In the genomic region with DNA sequence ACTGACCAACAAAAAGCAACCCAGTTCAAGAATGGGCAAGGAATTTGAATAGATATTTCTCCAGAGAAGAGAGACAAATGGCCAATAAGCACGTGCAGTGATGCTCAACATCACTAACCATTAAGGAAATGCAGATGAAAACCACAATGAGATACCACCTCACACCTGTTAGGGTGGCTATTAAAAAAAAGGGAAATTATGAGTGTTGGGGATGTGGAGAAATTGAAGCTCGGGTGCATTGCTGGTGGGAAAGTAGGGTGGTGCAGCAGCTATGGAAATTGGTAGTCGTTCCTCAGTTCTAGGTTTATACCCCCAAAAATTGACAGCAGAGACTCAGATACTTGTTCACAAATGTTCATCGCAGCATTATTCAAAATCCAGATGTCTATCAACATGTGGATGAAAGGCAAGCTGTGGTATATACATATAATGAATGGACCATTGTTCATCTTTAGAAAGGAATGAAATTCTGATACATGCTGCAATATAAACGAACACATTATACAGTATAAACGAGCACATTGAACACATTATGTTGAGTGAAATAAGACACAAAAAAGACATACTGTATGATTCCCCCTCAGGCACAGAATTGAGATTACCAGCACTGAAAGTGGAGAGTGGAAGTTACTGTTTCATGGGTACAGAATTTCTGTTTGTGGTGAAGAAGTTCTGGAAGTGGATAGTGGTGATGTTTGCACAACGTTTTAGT, we compare ENCODE assay signal across 8 cellular contexts. TPM values are rescaled to one million over a fixed set of nuclear protein-coding genes. Genes with fewer than 3 reads are reported as not detected.
DNase-seq lines count a peak whose midpoint lies in the region; ATAC-seq and TF ChIP-seq lines count a peak whose summit lies in the region.

No MANE protein-coding gene starts in this region.

- peaks cover 10% of the 10 kb centered on the region for H3F3A ChIP-seq in Loucy (ENCODE audit: low read depth)

- no peak for DNase-seq in chondrocyte (ENCODE audit: low spot score)
- no peak for DNase-seq in natural killer cell treated with Interleukin-12 subunit alpha and Interleukin-12 subunit beta and Interleukin-15 and Interleukin-18, amount 100 ng/mL, for 72 hours (ENCODE audit: low spot score)
- DNase-seq in NCI-H69 (lab: John Stamatoyannopoulos, UW): no peak
- no peak for DNase-seq in NCI-H2107 treated with DMSO at 0.1 percent for 48 hours (lab: John Stamatoyannopoulos, UW; ENCODE audit: unreplicated experiment)

- peaks cover 61% of the 10 kb centered on the region for H3K4me1 ChIP-seq in Loucy (ENCODE audit: insufficient read depth, low read length, poor library complexity, severe bottlenecking)

- peaks cover 52% of the 10 kb centered on the region for H4K20me1 ChIP-seq in Loucy (ENCODE audit: insufficient read depth, low read length, poor library complexity, severe bottlenecking)

- ATAC-seq in GM18870 (IDR thresholded peaks at IDR 0.05; ENCODE audit: unreplicated experiment): peak; percentile 18
- no peak for ATAC-seq in natural killer cell treated with Interleukin-12 subunit alpha and Interleukin-12 subunit beta and Interleukin-15 and Interleukin-18, amount 100 ng/mL, for 72 hours
- no peak for ATAC-seq in HG02571 (IDR thresholded peaks at IDR 0.05; ENCODE audit: unreplicated experiment)
- ATAC-seq in GM19324 (IDR thresholded peaks at IDR 0.05; ENCODE audit: low FRiP score, unreplicated experiment): no peak

- H3K9ac ChIP-seq in Loucy (ENCODE audit: low read depth, low read length, poor library complexity, severe bottlenecking): peak overlapping the region; percentile 95

- no peaks in the 10 kb centered on the region for H3K9me3 Mint-ChIP-seq in chondrocyte (ENCODE audit: low read depth)
- H3K9me3 Mint-ChIP-seq in natural killer cell treated with Interleukin-12 subunit alpha and Interleukin-12 subunit beta and Interleukin-15 and Interleukin-18, amount 100 ng/mL, for 72 hours: no peaks in the 10 kb centered on the region

- no peaks in the 10 kb centered on the region for H3K27me3 ChIP-seq in Loucy (ENCODE audit: insufficient read depth, low read length, poor library complexity, severe bottlenecking)

- peak overlapping the region; percentile 84 for H3K4me3 ChIP-seq in Loucy (ENCODE audit: low read length, poor library complexity, severe bottlenecking)

- H3K36me3 Mint-ChIP-seq in chondrocyte (ENCODE audit: low read depth): no peaks in the 10 kb centered on the region
- H3K36me3 Mint-ChIP-seq in natural killer cell treated with Interleukin-12 subunit alpha and Interleukin-12 subunit beta and Interleukin-15 and Interleukin-18, amount 100 ng/mL, for 72 hours: no peaks in the 10 kb centered on the region

- no peaks in the 10 kb centered on the region for H3K9me2 ChIP-seq in Loucy (replicated peaks; ENCODE audit: low read depth, low read length)

- peak overlapping the region; percentile 92 for H3K4me2 ChIP-seq in Loucy (ENCODE audit: low read depth, low read length, poor library complexity, severe bottlenecking)

- TF ChIP-seq CTCF in Loucy (conservative IDR thresholded peaks at IDR 0.05; ENCODE audit: low read length): no peak
- TF ChIP-seq CTCF in chondrocyte (IDR thresholded peaks at IDR 0.05): no peak

- H3K79me2 ChIP-seq in Loucy (ENCODE audit: insufficient read depth, low read length): peaks cover 66% of the 10 kb centered on the region

- no peaks in the 10 kb centered on the region for H3K27me3 Mint-ChIP-seq in chondrocyte (ENCODE audit: low read depth)
- no peaks in the 10 kb centered on the region for H3K27me3 Mint-ChIP-seq in natural killer cell treated with Interleukin-12 subunit alpha and Interleukin-12 subunit beta and Interleukin-15 and Interleukin-18, amount 100 ng/mL, for 72 hours

- peaks cover 62% of the 10 kb centered on the region for H3K4me1 Mint-ChIP-seq in chondrocyte (ENCODE audit: low read depth)
- peaks cover 30 to 41% of the 10 kb centered on the region in 2 donors for H3K4me1 Mint-ChIP-seq in natural killer cell treated with Interleukin-12 subunit alpha and Interleukin-12 subunit beta and Interleukin-15 and Interleukin-18, amount 100 ng/mL, for 72 hours (ENCODE audit: low read depth in 2 of 2)

- peak overlapping the region; percentile 86 for H3K27ac Mint-ChIP-seq in chondrocyte (ENCODE audit: unreplicated experiment)
- peak overlapping the region; percentile 10 to 33 for H3K27ac Mint-ChIP-seq in natural killer cell treated with Interleukin-12 subunit alpha and Interleukin-12 subunit beta and Interleukin-15 and Interleukin-18, amount 100 ng/mL, for 72 hours

- H3K36me3 ChIP-seq in Loucy (ENCODE audit: insufficient read depth, low read length): no peaks in the 10 kb centered on the region

- H3K9me3 ChIP-seq in Loucy (ENCODE audit: insufficient read depth, low read depth, low read length): no peaks in the 10 kb centered on the region

- peak overlapping the region; percentile 88; the same call in 1 of the 2 replicates for H2AFZ ChIP-seq in Loucy (ENCODE audit: low read length)

- H3K4me3 Mint-ChIP-seq in chondrocyte (ENCODE audit: unreplicated experiment): peak overlapping the region; percentile 76
- H3K4me3 Mint-ChIP-seq in natural killer cell treated with Interleukin-12 subunit alpha and Interleukin-12 subunit beta and Interleukin-15 and Interleukin-18, amount 100 ng/mL, for 72 hours: peak overlapping the region; percentile 80

RNA-seq across cellular contexts. Expression of a gene that starts 0.9 kb away (rescaled TPM):
- total RNA-seq in chondrocyte: 22.0 to 25.0 TPM (median 23.5 TPM) in 3 replicates
- 10 to 100 TPM; 17.5 to 24.4 TPM for total RNA-seq in natural killer cell treated with Interleukin-12 subunit alpha and Interleukin-12 subunit beta and Interleukin-15 and Interleukin-18, amount 100 ng/mL, for 72 hours

RNA-seq across cellular contexts. Expression of a gene that starts 33.8 kb away (rescaled TPM):
- 44.4 to 48.7 TPM (median 46.2 TPM) in 3 replicates for total RNA-seq in chondrocyte
- total RNA-seq in natural killer cell treated with Interleukin-12 subunit alpha and Interleukin-12 subunit beta and Interleukin-15 and Interleukin-18, amount 100 ng/mL, for 72 hours: 10 to 100 TPM; 30.8 to 44.3 TPM
